1 cellular context compared by ENCODE assay signal in the genomic region with DNA sequence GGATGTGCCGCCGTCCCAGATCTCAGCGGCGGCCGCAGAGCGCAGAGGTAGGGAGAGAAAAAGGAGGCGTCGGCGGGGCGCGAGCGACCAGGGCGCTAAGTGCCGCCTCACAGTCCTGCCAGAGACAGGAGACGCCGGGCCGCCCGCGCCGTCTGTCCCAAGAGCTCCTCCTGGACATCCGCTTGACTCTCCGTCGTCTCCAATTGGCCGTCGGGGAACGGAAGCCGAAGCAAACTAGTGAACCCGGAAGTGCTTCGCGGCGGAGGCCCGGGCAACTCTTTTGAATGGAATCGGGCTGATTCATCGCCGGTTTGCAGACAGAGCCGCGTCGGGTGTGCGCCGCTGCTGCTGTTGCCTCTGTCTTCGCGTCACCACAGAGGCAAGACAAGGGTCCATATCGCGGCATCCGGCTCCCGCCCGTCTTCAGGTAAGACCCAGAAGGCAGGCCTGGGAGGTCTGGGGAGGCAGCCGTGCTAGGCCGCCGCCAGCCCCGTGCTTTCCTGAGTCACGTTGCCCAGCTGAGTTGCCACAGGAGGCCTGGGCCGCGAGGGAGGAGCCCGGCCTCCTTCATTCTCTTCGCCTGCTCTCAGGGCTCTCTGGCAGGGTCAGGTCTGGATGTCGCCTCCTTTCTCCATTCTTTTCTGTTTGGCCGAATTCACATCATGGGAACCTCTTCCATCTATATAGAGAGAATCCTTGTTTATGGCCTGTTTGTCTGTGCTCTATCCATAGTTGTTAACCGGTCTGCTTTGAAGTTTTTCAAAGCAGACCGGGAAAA.
TF ChIP-seq lines count a peak whose summit lies in the region.

PSMD14 (plus strand) TSS at position 248 of the 778 bp plus-strand sequence. CDS start 10,401 bp downstream, outside the sequence.

TF ChIP-seq in HepG2, 621 proteins besides CTCF, POLR2A, EP300 and RAD21 (continued from another document and continues in another):
- TF ChIP-seq, protein P1, sequence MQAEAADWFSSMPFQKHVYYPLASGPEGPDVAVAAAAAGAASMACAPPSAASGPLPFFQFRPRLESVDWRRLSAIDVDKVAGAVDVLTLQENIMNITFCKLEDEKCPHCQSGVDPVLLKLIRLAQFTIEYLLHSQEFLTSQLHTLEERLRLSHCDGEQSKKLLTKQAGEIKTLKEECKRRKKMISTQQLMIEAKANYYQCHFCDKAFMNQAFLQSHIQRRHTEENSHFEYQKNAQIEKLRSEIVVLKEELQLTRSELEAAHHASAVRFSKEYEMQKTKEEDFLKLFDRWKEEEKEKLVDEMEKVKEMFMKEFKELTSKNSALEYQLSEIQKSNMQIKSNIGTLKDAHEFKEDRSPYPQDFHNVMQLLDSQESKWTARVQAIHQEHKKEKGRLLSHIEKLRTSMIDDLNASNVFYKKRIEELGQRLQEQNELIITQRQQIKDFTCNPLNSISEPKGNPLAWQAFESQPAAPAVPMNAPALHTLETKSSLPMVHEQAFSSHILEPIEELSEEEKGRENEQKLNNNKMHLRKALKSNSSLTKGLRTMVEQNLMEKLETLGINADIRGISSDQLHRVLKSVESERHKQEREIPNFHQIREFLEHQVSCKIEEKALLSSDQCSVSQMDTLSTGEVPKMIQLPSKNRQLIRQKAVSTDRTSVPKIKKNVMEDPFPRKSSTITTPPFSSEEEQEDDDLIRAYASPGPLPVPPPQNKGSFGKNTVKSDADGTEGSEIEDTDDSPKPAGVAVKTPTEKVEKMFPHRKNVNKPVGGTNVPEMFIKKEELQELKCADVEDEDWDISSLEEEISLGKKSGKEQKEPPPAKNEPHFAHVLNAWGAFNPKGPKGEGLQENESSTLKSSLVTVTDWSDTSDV (CRISPR knock-in tag; IDR thresholded peaks at IDR 0.05), result no peak
- peak; percentile 68 for TF ChIP-seq NFIC (IDR thresholded peaks at IDR 0.05; ENCODE audit: low read length)
- TF ChIP-seq HMGXB3 (CRISPR knock-in tag; IDR thresholded peaks at IDR 0.05; ENCODE audit: borderline replicate concordance), result peak; percentile 89
- TF ChIP-seq STAG1 (CRISPR knock-in tag; IDR thresholded peaks at IDR 0.05), result no peak
- TF ChIP-seq MAZ (IDR thresholded peaks at IDR 0.05; ENCODE audit: borderline replicate concordance, low read depth, low read length), result no peak
- TF ChIP-seq MAZ (CRISPR knock-in tag; IDR thresholded peaks at IDR 0.05; ENCODE audit: low read depth), result peak; percentile 81
- peak; percentile 96 for TF ChIP-seq SRY (CRISPR knock-in tag; IDR thresholded peaks at IDR 0.05)
- TF ChIP-seq, protein P2, sequence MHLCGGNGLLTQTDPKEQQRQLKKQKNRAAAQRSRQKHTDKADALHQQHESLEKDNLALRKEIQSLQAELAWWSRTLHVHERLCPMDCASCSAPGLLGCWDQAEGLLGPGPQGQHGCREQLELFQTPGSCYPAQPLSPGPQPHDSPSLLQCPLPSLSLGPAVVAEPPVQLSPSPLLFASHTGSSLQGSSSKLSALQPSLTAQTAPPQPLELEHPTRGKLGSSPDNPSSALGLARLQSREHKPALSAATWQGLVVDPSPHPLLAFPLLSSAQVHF (CRISPR knock-in tag; IDR thresholded peaks at IDR 0.05), result peak; percentile 11; the same call in 1 of the 2 replicates
- peak; percentile 93; the same call in 1 of the 2 replicates for TF ChIP-seq ZNF253 (CRISPR knock-in tag; IDR thresholded peaks at IDR 0.05; ENCODE audit: borderline replicate concordance)
- TF ChIP-seq TFDP1 (CRISPR knock-in tag; IDR thresholded peaks at IDR 0.05; ENCODE audit: borderline replicate concordance), result peak; percentile 85
- TF ChIP-seq, protein P3, sequence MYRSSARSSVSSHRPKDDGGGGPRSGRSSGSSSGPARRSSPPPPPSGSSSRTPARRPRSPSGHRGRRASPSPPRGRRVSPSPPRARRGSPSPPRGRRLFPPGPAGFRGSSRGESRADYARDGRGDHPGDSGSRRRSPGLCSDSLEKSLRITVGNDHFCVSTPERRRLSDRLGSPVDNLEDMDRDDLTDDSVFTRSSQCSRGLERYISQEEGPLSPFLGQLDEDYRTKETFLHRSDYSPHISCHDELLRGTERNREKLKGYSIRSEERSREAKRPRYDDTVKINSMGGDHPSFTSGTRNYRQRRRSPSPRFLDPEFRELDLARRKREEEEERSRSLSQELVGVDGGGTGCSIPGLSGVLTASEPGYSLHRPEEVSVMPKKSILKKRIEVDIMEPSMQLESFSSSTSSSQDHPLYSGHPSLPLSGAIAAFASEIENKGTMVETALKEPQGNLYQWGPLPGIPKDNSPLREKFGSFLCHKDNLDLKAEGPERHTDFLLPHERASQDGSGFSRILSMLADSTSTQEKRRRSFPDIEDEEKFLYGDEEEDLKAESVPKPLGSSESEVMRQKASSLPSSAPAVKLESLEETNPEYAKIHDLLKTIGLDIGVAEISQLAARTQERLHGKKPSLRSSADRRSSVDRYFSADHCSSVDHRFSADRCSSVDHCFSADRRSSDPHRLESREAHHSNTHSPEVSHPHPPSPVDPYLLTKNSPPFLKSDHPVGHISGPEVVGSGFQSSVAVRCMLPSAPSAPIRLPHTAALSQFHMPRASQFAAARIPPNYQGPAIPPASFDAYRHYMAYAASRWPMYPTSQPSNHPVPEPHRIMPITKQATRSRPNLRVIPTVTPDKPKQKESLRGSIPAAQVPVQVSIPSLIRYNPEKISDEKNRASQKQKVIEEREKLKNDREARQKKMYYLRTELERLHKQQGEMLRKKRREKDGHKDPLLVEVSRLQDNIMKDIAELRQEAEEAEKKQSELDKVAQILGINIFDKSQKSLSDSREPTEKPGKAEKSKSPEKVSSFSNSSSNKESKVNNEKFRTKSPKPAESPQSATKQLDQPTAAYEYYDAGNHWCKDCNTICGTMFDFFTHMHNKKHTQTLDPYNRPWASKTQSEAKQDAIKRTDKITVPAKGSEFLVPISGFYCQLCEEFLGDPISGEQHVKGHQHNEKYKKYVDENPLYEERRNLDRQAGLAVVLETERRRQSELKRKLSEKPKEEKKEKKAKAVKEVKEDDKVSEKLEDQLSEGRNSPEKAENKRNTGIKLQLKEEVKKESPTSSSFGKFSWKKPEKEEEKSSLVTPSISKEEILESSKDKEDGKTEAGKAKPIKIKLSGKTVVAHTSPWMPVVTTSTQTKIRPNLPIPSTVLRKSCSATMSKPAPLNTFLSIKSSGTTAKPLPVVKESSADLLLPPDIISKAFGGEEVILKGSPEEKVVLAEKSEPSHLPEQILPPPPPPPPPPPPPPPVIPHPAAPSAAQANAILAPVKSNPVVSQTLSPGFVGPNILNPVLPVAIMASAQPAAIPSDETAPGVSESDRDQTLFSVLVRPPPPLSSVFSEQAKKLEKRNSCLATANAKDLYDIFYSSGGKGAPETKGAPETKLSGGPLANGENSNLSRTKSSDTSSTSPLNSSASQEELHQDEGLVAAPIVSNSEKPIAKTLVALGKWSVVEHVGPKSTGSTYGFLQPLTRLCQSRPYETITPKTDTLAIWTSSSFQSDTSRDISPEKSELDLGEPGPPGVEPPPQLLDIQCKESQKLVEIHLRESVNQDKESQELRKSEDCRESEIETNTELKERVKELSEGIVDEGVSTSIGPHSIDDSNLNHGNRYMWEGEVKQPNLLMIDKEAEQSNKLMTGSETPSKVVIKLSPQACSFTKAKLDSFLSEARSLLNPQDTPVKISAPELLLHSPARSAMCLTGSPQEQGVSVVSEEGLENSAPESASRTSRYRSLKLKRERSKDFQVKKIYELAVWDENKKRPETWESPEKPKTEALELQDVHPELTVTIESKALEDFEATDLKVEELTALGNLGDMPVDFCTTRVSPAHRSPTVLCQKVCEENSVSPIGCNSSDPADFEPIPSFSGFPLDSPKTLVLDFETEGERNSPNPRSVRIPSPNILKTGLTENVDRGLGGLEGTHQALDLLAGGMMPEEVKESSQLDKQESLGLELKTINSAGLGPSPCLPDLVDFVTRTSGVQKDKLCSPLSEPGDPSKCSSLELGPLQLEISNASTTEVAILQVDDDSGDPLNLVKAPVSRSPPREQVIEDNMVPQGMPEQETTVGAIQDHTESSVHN (CRISPR knock-in tag; IDR thresholded peaks at IDR 0.05), result no peak
- TF ChIP-seq NFATC3 (CRISPR knock-in tag; IDR thresholded peaks at IDR 0.05), result 0 out of 2 replicates have a peak, but pooled peaks have one; percentile 73
- TF ChIP-seq HNF4G (IDR thresholded peaks at IDR 0.05; ENCODE audit: borderline replicate concordance, low read depth, low read length), result peak; percentile 73; the same call in 1 of the 2 replicates
- peak; percentile 58; the same call in 1 of the 2 replicates for TF ChIP-seq HNF4G (CRISPR knock-in tag; IDR thresholded peaks at IDR 0.05; ENCODE audit: borderline replicate concordance, low read depth)
- peak; percentile 78; the same call in 1 of the 2 replicates for TF ChIP-seq ZNF451 (CRISPR knock-in tag; IDR thresholded peaks at IDR 0.05)
- peak; percentile 65 for TF ChIP-seq ZBTB37 (CRISPR knock-in tag; IDR thresholded peaks at IDR 0.05)
- TF ChIP-seq SOX5 (CRISPR knock-in tag; IDR thresholded peaks at IDR 0.05; ENCODE audit: borderline replicate concordance), result peak; percentile 51
- TF ChIP-seq, protein P4, sequence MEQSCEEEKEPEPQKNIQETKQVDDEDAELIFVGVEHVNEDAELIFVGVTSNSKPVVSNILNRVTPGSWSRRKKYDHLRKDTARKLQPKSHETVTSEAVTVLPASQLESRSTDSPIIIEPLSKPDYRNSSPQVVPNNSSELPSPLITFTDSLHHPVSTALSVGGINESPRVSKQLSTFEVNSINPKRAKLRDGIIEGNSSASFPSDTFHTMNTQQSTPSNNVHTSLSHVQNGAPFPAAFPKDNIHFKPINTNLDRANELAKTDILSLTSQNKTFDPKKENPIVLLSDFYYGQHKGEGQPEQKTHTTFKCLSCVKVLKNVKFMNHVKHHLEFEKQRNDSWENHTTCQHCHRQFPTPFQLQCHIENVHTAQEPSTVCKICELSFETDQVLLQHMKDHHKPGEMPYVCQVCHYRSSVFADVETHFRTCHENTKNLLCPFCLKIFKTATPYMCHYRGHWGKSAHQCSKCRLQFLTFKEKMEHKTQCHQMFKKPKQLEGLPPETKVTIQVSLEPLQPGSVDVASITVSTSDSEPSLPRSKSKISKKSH (CRISPR knock-in tag; IDR thresholded peaks at IDR 0.05; ENCODE audit: borderline replicate concordance), result peak; percentile 94
- peak; percentile 50; the same call in 1 of the 2 replicates for TF ChIP-seq ZFAT (CRISPR knock-in tag; conservative IDR thresholded peaks at IDR 0.05)
- peak; percentile 56; the same call in 1 of the 2 replicates for TF ChIP-seq RFXAP (CRISPR knock-in tag; IDR thresholded peaks at IDR 0.05; ENCODE audit: borderline replicate concordance)
- TF ChIP-seq ZNF614 (CRISPR knock-in tag; IDR thresholded peaks at IDR 0.05; ENCODE audit: borderline replicate concordance), result peak; percentile 94
- TF ChIP-seq ZEB1 (IDR thresholded peaks at IDR 0.05; ENCODE audit: insufficient replicate concordance, low read depth), result peak; percentile 41
